ENCODE assay signal across 15 cellular contexts in the genomic region with DNA sequence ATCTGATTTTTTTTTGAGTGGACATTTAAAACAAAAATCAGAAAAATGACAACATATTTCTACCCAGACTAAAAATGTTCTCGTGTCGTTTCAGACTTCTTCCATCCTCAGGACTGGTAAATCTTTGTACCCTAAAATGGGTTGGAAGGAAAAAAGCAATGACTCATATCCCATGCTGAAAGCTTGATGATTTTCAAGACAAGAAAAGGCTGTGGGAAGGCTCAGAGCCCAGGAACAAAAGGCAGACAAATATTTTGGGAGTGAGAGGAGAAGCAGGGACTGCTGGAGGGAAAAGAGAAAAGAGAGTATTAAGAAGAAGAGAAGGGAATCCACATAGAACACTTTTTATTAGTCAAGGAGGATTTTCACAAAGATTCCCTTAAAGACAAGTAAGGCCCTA.
DNase-seq lines count a peak whose midpoint lies in the region; TF ChIP-seq lines count a peak whose summit lies in the region.
"Had no signal": no experiment of that assay in that cellular context is flagged by ENCODE, and none has a peak within 500 bp of the region (broad histone marks: within the 10 kb centered on the region; RNA-seq: fewer than 3 reads in every experiment).

No MANE protein-coding gene starts in this region.

- H3K9ac ChIP-seq in adipocyte (ENCODE audit: low read length): peak overlapping the region; percentile 72

- TF ChIP-seq CTCF in AG10803 (conservative IDR thresholded peaks at IDR 0.05; ENCODE audit: low read length): no peak

- H3K9me3 ChIP-seq in adipocyte (ENCODE audit: control insufficient read depth, low read length) (no peaks in the 10 kb centered on the region), mesodermal cell (ENCODE audit: control insufficient read depth, low read length) (no peaks in the 10 kb centered on the region)
- H3K9me3 ChIP-seq: suprapubic skin had no signal

- DNase-seq in AG10803 (ENCODE audit: low read depth) (peak; percentile 81), adipocyte (ENCODE audit: low read depth) (peak; percentile 51), fibroblast of peridontal ligament (ENCODE audit: extremely low read depth) (peak; percentile 55), CD1c-positive myeloid dendritic cell (ENCODE audit: extremely low spot score) (no peak), LoVo (ENCODE audit: low spot score) (no peak), pons (ENCODE audit: low spot score) (no peak), GF-D8 (lab: John Stamatoyannopoulos, UW) (no peak)
- DNase-seq: activated B cell treated with CpG ODN at 0.5 μM for 24 hours; activated effector memory CD4-positive, alpha-beta T cell treated with anti-CD3 and anti-CD28 coated beads, Interleukin-2, amount 50 U/mL, for 16 hours; MG63; NCI-H2029; NCI-H526; T-helper 1 cell had no signal

- H3K27me3 ChIP-seq in adipocyte (replicated peaks; ENCODE audit: control insufficient read depth, insufficient read depth, low read length): no peaks in the 10 kb centered on the region
- H3K27me3 ChIP-seq: MG63, suprapubic skin had no signal

- H3K27ac ChIP-seq in mesodermal cell (ENCODE audit: low read depth, low read length, severe bottlenecking): peak overlapping the region; percentile 74
- H3K27ac ChIP-seq: suprapubic skin had no signal

- H3K4me1 ChIP-seq in adipocyte (ENCODE audit: control insufficient read depth, insufficient read depth, low read length) (peaks cover 29% of the 10 kb centered on the region), mesodermal cell (ENCODE audit: control insufficient read depth, insufficient read depth, low read length, poor library complexity, severe bottlenecking) (peaks cover 19% of the 10 kb centered on the region)

- H3K36me3 ChIP-seq in adipocyte (ENCODE audit: control insufficient read depth, insufficient read depth, low read length, severe bottlenecking): no peaks in the 10 kb centered on the region
- no peaks in the 10 kb centered on the region for H3K36me3 ChIP-seq in mesodermal cell (ENCODE audit: control insufficient read depth, insufficient read depth, low read length)
- H3K36me3 ChIP-seq: MG63, suprapubic skin had no signal

- WGBS in mesodermal cell (ENCODE audit: insufficient coverage in 2 of 2), 2 experiments: no CpG with 5 or more reads among the region's 2 CpGs

- no peak overlapping the region for H3K4me3 ChIP-seq in AG10803 (ENCODE audit: low read length)
- no peak overlapping the region for H3K4me3 ChIP-seq in adipocyte (ENCODE audit: low read length)
- H3K4me3 ChIP-seq in mesodermal cell (ENCODE audit: extremely low read depth, insufficient read depth, low read length, poor library complexity, severe bottlenecking): no peak overlapping the region
- H3K4me3 ChIP-seq: MG63, suprapubic skin had no signal

Comparison
In these comparisons a context has a peak if more than half of its experiments do, and no peak if none do; other contexts are left out.
1. DNase-seq: peak in AG10803 (single experiment), adipocyte (single experiment) and fibroblast of peridontal ligament (single experiment); none in CD1c-positive myeloid dendritic cell (single experiment), LoVo (single experiment), pons (single experiment) and GF-D8 (single experiment).